ENCODE assay signal across 1 cellular context in the genomic region with DNA sequence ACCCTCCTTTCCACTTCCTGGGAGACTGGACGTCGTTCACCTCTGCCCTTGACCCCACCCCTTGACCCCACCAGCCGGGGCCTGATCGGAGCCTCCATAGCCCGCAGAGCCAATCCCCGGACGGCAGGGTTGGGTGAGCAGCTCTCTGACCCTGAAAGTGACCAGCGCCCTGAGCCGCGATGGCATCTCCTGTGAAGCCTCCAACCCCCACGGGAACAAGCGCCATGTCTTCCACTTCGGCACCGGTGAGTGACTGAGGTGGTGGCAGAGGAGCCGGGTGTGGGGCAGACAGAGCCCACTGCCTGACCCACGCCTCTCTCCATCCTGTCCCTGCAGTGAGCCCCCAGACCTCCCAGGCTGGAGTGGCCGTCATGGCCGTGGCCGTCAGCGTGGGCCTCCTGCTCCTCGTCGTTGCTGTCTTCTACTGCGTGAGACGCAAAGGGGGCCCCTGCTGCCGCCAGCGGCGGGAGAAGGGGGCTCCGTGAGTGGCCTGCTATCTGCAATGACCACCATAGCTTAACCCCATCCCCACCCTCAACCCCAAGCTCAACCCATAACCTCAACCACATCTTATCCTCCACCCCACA.
TF ChIP-seq lines count a peak whose summit lies in the region.

No MANE protein-coding gene starts in this region.

TF ChIP-seq in HCT116, 20 proteins besides CTCF, POLR2A, EP300 and RAD21 (continued from another document):
- no peak for TF ChIP-seq ZFX (IDR thresholded peaks at IDR 0.05)
TF ChIP-seq in HCT116: peak in this region for 0.
